In genomic region chr17:55177914-55178217, GRCh38 we compare ENCODE assay signal across 5 cellular contexts.
"Had no signal": no experiment of that assay in that cellular context is flagged by ENCODE, and none has a peak within 500 bp of the region (broad histone marks: within the 10 kb centered on the region; RNA-seq: fewer than 3 reads in every experiment).

No MANE protein-coding gene starts in this region.

- FAIRE-seq: H1, H54, HepG2 had no signal

- H3K4me3 ChIP-seq: GM23338 had no signal

- H3K27ac ChIP-seq: HL-60 had no signal

- H2AFZ ChIP-seq: GM23338 had no signal

- H3K4me2 ChIP-seq: GM23338 had no signal
